ENCODE assay signal across 19 cellular contexts in the genomic region with DNA sequence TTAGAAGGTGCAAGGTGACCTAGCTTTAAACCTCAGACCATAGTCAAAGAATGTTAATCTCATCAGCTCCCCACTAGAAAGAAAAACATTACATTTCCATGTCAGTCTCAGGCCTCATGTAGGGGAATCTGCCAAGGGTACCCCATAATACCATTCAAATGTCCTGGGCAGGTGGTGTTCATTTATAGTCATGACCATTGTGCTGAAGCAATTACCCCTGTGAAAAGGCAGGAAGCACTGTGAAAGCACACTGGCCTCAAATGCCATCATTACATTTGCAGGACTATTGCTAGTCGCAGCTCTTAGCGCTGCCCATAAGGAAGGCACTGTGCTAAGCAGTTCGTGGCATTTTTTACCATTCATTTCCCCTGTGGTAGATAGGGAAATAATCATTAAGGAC.
DNase-seq lines count a peak whose midpoint lies in the region; ATAC-seq and TF ChIP-seq lines count a peak whose summit lies in the region.
"Had no signal": no experiment of that assay in that cellular context is flagged by ENCODE, and none has a peak within 500 bp of the region (broad histone marks: within the 10 kb centered on the region; RNA-seq: fewer than 3 reads in every experiment).

No MANE protein-coding gene starts in this region.

- H3K4me3 Mint-ChIP-seq in stimulated activated effector memory CD8-positive, alpha-beta T cell treated with anti-CD3 and anti-CD28 coated beads, Interleukin-12 subunit alpha, Interleukin-12 subunit beta, amount 100 ng/mL, for 72 hours, result no peak overlapping the region
- H3K4me3 Mint-ChIP-seq: CD8-positive, alpha-beta T cell; IgD-negative memory B cell had no signal

- no peaks in the 10 kb centered on the region for H3K36me3 Mint-ChIP-seq in stimulated activated effector memory CD8-positive, alpha-beta T cell treated with anti-CD3 and anti-CD28 coated beads, Interleukin-12 subunit alpha, Interleukin-12 subunit beta, amount 100 ng/mL, for 72 hours
- H3K36me3 Mint-ChIP-seq: CD8-positive, alpha-beta T cell; IgD-negative memory B cell had no signal

- ATAC-seq in left ventricle myocardium superior (peak; percentile 7), foreskin keratinocyte (no peak), GM21515 (IDR thresholded peaks at IDR 0.05; ENCODE audit: unreplicated experiment) (no peak)
- peak; percentile 11 for ATAC-seq in stimulated activated effector memory CD8-positive, alpha-beta T cell treated with anti-CD3 and anti-CD28 coated beads, Interleukin-12 subunit alpha, Interleukin-12 subunit beta, amount 100 ng/mL, for 72 hours
- ATAC-seq: CD8-positive, alpha-beta T cell had no signal

- DNase-seq in left ventricle myocardium superior (no peak), left ventricle myocardium inferior (no peak), NCI-H748 treated with DMSO at 0.1 percent for 48 hours (lab: John Stamatoyannopoulos, UW) (peak; percentile 56), esophagus muscularis mucosa (ENCODE audit: extremely low spot score) (peak; percentile 55), retina (no peak), foreskin keratinocyte (no peak)
- DNase-seq in stimulated activated effector memory CD8-positive, alpha-beta T cell treated with anti-CD3 and anti-CD28 coated beads, Interleukin-12 subunit alpha, Interleukin-12 subunit beta, amount 100 ng/mL, for 72 hours (ENCODE audit: low spot score in 2 of 2), result no peak
- DNase-seq: CD8-positive, alpha-beta T cell; DND-41; GOT3; Kasumi-1; MM.1S; NCI-H1092 treated with DMSO at 0.1 percent for 48 hours; NCI-H2029; NCI-H345; NCI-H526 had no signal

- 92% methylated on average over 3 of the region's 3 CpGs for WGBS in esophagus muscularis mucosa

- no peak for TF ChIP-seq EP300 in esophagus muscularis mucosa (IDR thresholded peaks at IDR 0.05)

- H3K9me3 ChIP-seq in left ventricle myocardium inferior (replicated peaks) (no peaks in the 10 kb centered on the region), esophagus muscularis mucosa (no peaks in the 10 kb centered on the region)
- H3K9me3 ChIP-seq: BLaER1 had no signal

- no peak overlapping the region for H3K27ac ChIP-seq in left ventricle myocardium inferior (replicated peaks)
- no peak overlapping the region for H3K27ac ChIP-seq in esophagus muscularis mucosa (replicated peaks in 1 of 4)
- H3K27ac ChIP-seq in foreskin keratinocyte, result no peak overlapping the region
- H3K27ac ChIP-seq: BLaER1 had no signal

- H3K36me3 ChIP-seq in left ventricle myocardium inferior, result no peaks in the 10 kb centered on the region
- no peaks in the 10 kb centered on the region for H3K36me3 ChIP-seq in esophagus muscularis mucosa
- H3K36me3 ChIP-seq: BLaER1 had no signal

- no peaks in the 10 kb centered on the region for H3K4me1 Mint-ChIP-seq in stimulated activated effector memory CD8-positive, alpha-beta T cell treated with anti-CD3 and anti-CD28 coated beads, Interleukin-12 subunit alpha, Interleukin-12 subunit beta, amount 100 ng/mL, for 72 hours
- H3K4me1 Mint-ChIP-seq: IgD-negative memory B cell had no signal

- intact Hi-C loops in left ventricle myocardium superior (cut with micrococcal nuclease) (no loop called here), left ventricle myocardium inferior (cut with micrococcal nuclease) (no loop called here), esophagus muscularis mucosa (cut with DNase I) (no loop called here)

- no peak overlapping the region for H3K27ac Mint-ChIP-seq in stimulated activated effector memory CD8-positive, alpha-beta T cell treated with anti-CD3 and anti-CD28 coated beads, Interleukin-12 subunit alpha, Interleukin-12 subunit beta, amount 100 ng/mL, for 72 hours
- H3K27ac Mint-ChIP-seq: CD8-positive, alpha-beta T cell; IgD-negative memory B cell had no signal

- H3K4me1 ChIP-seq in left ventricle myocardium inferior (peaks cover 78% of the 10 kb centered on the region), esophagus muscularis mucosa (peaks cover 0 to 14% (median 11%) of the 10 kb centered on the region in 4 donors), foreskin keratinocyte (no peaks in the 10 kb centered on the region)
- H3K4me1 ChIP-seq: BLaER1 had no signal

- no peaks in the 10 kb centered on the region for H3K27me3 ChIP-seq in left ventricle myocardium inferior (ENCODE audit: low read depth)
- no peaks in the 10 kb centered on the region for H3K27me3 ChIP-seq in esophagus muscularis mucosa
- H3K27me3 ChIP-seq in foreskin keratinocyte, result no peaks in the 10 kb centered on the region
- H3K27me3 ChIP-seq: BLaER1 had no signal

- no peak for TF ChIP-seq CTCF in left ventricle myocardium inferior (IDR thresholded peaks at IDR 0.05; ENCODE audit: borderline replicate concordance)
- no peak for TF ChIP-seq CTCF in esophagus muscularis mucosa (IDR thresholded peaks at IDR 0.05)
- no peak for TF ChIP-seq CTCF in foreskin keratinocyte (conservative IDR thresholded peaks at IDR 0.05)

- TF ChIP-seq POLR2A in esophagus muscularis mucosa (IDR thresholded peaks at IDR 0.05; ENCODE audit: low read depth), result no peak

- H3K4me3 ChIP-seq in left ventricle myocardium inferior (no peak overlapping the region), esophagus muscularis mucosa (no peak overlapping the region)
- H3K4me3 ChIP-seq: BLaER1 had no signal

- H3K9me3 Mint-ChIP-seq in stimulated activated effector memory CD8-positive, alpha-beta T cell treated with anti-CD3 and anti-CD28 coated beads, Interleukin-12 subunit alpha, Interleukin-12 subunit beta, amount 100 ng/mL, for 72 hours, result no peaks in the 10 kb centered on the region
- H3K9me3 Mint-ChIP-seq: CD8-positive, alpha-beta T cell; IgD-negative memory B cell had no signal

Comparison
In these comparisons a context has a peak if more than half of its experiments do, and no peak if none do; other contexts are left out.
1. ATAC-seq: peak in left ventricle myocardium superior (single experiment) and stimulated activated effector memory CD8-positive, alpha-beta T cell treated with anti-CD3 and anti-CD28 coated beads, Interleukin-12 subunit alpha, Interleukin-12 subunit beta, amount 100 ng/mL, for 72 hours (single experiment); none in foreskin keratinocyte (single experiment) and GM21515 (single experiment).
2. DNase-seq: peak in NCI-H748 treated with DMSO at 0.1 percent for 48 hours (single experiment) and esophagus muscularis mucosa (single experiment); none in left ventricle myocardium superior (single experiment), left ventricle myocardium inferior (single experiment), stimulated activated effector memory CD8-positive, alpha-beta T cell treated with anti-CD3 and anti-CD28 coated beads, Interleukin-12 subunit alpha, Interleukin-12 subunit beta, amount 100 ng/mL, for 72 hours (0 of 2), retina (single experiment) and foreskin keratinocyte (0 of 2).